16 cellular contexts compared by ENCODE assay signal in the genomic region with DNA sequence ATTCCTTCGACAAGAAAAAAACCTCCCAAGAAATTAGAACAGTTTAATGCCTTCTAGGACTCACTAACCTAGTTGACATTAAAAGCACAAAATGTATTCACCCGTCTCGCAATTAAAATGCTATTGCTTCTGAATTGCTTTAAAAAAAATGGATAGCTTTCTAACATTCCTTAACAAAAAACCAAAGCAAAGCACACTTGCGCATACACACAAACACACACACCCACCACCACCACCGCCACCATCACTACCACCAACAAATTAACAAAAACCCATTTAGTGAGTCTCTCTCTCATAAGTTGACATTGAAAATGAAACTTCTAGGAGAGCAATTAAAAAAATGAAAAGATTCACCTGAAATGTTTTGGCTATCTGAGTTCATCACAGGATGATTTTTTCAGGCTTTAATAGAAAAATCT. TPM values are rescaled to one million over a fixed set of nuclear protein-coding genes. Genes with fewer than 3 reads are reported as not detected.
"Had no signal": no experiment of that assay in that cellular context is flagged by ENCODE, and none has a peak within 500 bp of the region (broad histone marks: within the 10 kb centered on the region; RNA-seq: fewer than 3 reads in every experiment).

No MANE protein-coding gene starts in this region.

- H3K27ac Mint-ChIP-seq: activated CD4-positive, alpha-beta T cell treated with anti-CD3 and anti-CD28 coated beads, Interleukin-2, amount 10 ng/mL, durations not matched to agents 7 days and 5 days; endodermal cell; memory B cell; stimulated activated memory B cell treated with anti-CD40 and anti-IgM and Interleukin-4, amounts not matched to agents 10 μg/mL and 1 μg/mL and 100 μg/mL, for 72 hours; T-helper 2 cell treated with Interferon-gamma antibody and Interleukin-4, amounts not matched to agents 5 μg/mL and 100 μg/mL, for 36 hours had no signal

- H3K4me3 ChIP-seq: ascending aorta, mucosa of descending colon, thyroid gland had no signal

- H3K9me3 ChIP-seq: ascending aorta, mucosa of descending colon, thyroid gland had no signal

- H3K4me3 Mint-ChIP-seq: activated CD4-positive, alpha-beta T cell treated with anti-CD3 and anti-CD28 coated beads, Interleukin-2, amount 10 ng/mL, durations not matched to agents 7 days and 5 days; memory B cell; stimulated activated memory B cell treated with anti-CD40 and anti-IgM and Interleukin-4, amounts not matched to agents 10 μg/mL and 1 μg/mL and 100 μg/mL, for 72 hours; T-helper 2 cell treated with Interferon-gamma antibody and Interleukin-4, amounts not matched to agents 5 μg/mL and 100 μg/mL, for 36 hours had no signal

- H3K36me3 ChIP-seq: ascending aorta, thyroid gland had no signal

- FAIRE-seq: bronchial epithelial cell, urothelium cell line had no signal

- ATAC-seq: left lobe of liver; mucosa of descending colon; stimulated activated memory B cell treated with anti-CD40 and anti-IgM and Interleukin-4, amounts not matched to agents 10 μg/mL and 1 μg/mL and 100 μg/mL, for 72 hours had no signal

- H3K9me3 Mint-ChIP-seq: endodermal cell; T-helper 2 cell treated with Interferon-gamma antibody and Interleukin-4, amounts not matched to agents 5 μg/mL and 100 μg/mL, for 36 hours had no signal

- H3K4me1 ChIP-seq: ascending aorta had no signal

- H3K27ac ChIP-seq: ascending aorta, thyroid gland had no signal

- DNase-seq: activated CD4-positive, alpha-beta T cell treated with anti-CD3 and anti-CD28 coated beads, Interleukin-2, amount 10 ng/mL, durations not matched to agents 7 days and 5 days; endodermal cell; mucosa of descending colon; stimulated activated CD4-positive, alpha-beta T cell treated with anti-CD3 and anti-CD28 coated beads, Interleukin-2, amount 100 ng/mL, for 48 hours; thyroid gland had no signal

RNA-seq across cellular contexts. Expression of gene NKX2-3, which starts 3.9 kb away (rescaled TPM):
- total RNA-seq: activated CD4-positive, alpha-beta T cell treated with anti-CD3 and anti-CD28 coated beads, Interleukin-2, amount 10 ng/mL, durations not matched to agents 7 days and 5 days; ascending aorta; bronchial epithelial cell; cerebellum; dermis microvascular lymphatic vessel endothelial cell; endodermal cell; osteocyte had no signal
- polyA plus RNA-seq: neural cell had no signal
